In genomic region chr20:24420567-24420966, GRCh38 we compare ENCODE assay signal across 24 cellular contexts. TPM values are rescaled to one million over a fixed set of nuclear protein-coding genes. Genes with fewer than 3 reads are reported as not detected.
"Had no signal": no experiment of that assay in that cellular context is flagged by ENCODE, and none has a peak within 500 bp of the region (broad histone marks: within the 10 kb centered on the region; RNA-seq: fewer than 3 reads in every experiment).

No MANE protein-coding gene starts in this region.

- H3K27ac ChIP-seq: RWPE1 had no signal

- H3K36me3 ChIP-seq: MG63 had no signal

- H3K9me3 ChIP-seq: MG63 had no signal

- DNase-seq: IMR-90, Karpas-422, KG1, MG63, NCI-H1092, NCI-H1105 treated with DMSO at 0.1 percent for 48 hours, NCI-H1417 treated with DMSO at 0.1 percent for 48 hours, NCI-H146, NCI-H1694 treated with DMSO at 0.1 percent for 48 hours, NCI-H1930, NCI-H2081, NCI-H2107, NCI-H2227 treated with DMSO at 0.1 percent for 48 hours, NCI-H524, NCI-H526 treated with DMSO at 0.1 percent for 48 hours, NCI-H748 treated with DMSO at 0.1 percent for 48 hours, PC-3, SHP77 had no signal

- H3K27me3 ChIP-seq: MG63 had no signal

- FAIRE-seq: HepG2 had no signal

- ATAC-seq: HepG2, Panc1, PC-3 had no signal

- H3K4me3 ChIP-seq: MG63 had no signal

RNA-seq across cellular contexts. Expression of gene SYNDIG1, which starts 48.9 kb away (rescaled TPM):
- total RNA-seq: HepG2, IMR-90, NCI-H460, OCI-LY7, PC-3, SK-MEL-5 had no signal
- polyA plus RNA-seq: HepG2, IMR-90 had no signal
